ENCODE assay signal across 8 cellular contexts in genomic region chr10:34723746-34724145, GRCh38.
DNase-seq lines count a peak whose midpoint lies in the region; ATAC-seq, FAIRE-seq and TF ChIP-seq lines count a peak whose summit lies in the region.

No MANE protein-coding gene starts in this region.

- CTCF ChIA-PET in MCF 10A (lab: Yijun Ruan, JAX): interaction anchor here (0.6 to 3.3 kb wide), 27 partner anchors 8 to 318 kb away, joined by 3 to 29 read pairs (median 5); no protein-coding TSS in a partner anchor
- CTCF ChIA-PET in HepG2 (lab: Yijun Ruan, JAX; ENCODE audit: low intra/inter-chr PET ratio, low total read pairs): interaction anchor here (0.8 to 0.9 kb wide), 2 partner anchors 101 to 102 kb away, joined by 3 read pairs; no protein-coding TSS in a partner anchor

- H3K4me3 Mint-ChIP-seq in MCF 10A (ENCODE audit: unreplicated experiment): peak overlapping the region; percentile 51

- H3K27me3 ChIP-seq in HepG2 (ENCODE audit: control insufficient read depth in 1 of 2, insufficient read depth in 2 of 2, low read length in 2 of 2): no peaks in the 10 kb centered on the region

- WGBS in HepG2 (ENCODE audit: low lambda C conversion rate): 86% methylated on average over 8 of the region's 9 CpGs

- in situ Hi-C loops in HepG2 (cut with HindIII; ENCODE audit: extremely low pct_ligation_motif_present, low pct_unique_long_range_greater_than_20kb): no loop called here

- peak; percentile 53 for TF ChIP-seq RAD21 in HepG2 (CRISPR knock-in tag; IDR thresholded peaks at IDR 0.05)

- intact Hi-C loops in MCF 10A (cut with micrococcal nuclease) (loop anchor here (1.0 to 5.0 kb wide), 4 partner anchors 91 to 303 kb away; partner anchors contain the start of gene PARD3), HepG2 (cut with micrococcal nuclease; ENCODE audit: unreplicated experiment) (loop anchor here (5.0 kb wide), 1 partner anchor 104 kb away; no protein-coding TSS in a partner anchor)

- H3K36me3 ChIP-seq in HepG2 (replicated peaks in 1 of 2; ENCODE audit: control insufficient read depth in 1 of 2, insufficient read depth in 2 of 2, low read length in 2 of 2): no peaks in the 10 kb centered on the region; a peak in 1 of 5 replicates

- H3K4me2 ChIP-seq in HepG2 (ENCODE audit: low read depth, low read length): no peak overlapping the region

- H3K27me3 Mint-ChIP-seq in MCF 10A (ENCODE audit: insufficient read depth, unreplicated experiment): no peaks in the 10 kb centered on the region

- peak; percentile 50 for ATAC-seq in GM18907 (IDR thresholded peaks at IDR 0.05; ENCODE audit: unreplicated experiment)
- peak; percentile 71 for ATAC-seq in HepG2
- ATAC-seq in HG03439 (IDR thresholded peaks at IDR 0.05; ENCODE audit: unreplicated experiment): no peak

- POLR2A ChIA-PET in MCF 10A (lab: Yijun Ruan, JAX) (interaction anchor here (0.9 to 2.8 kb wide), 9 partner anchors 8 to 304 kb away, joined by 3 to 13 read pairs (median 4); no protein-coding TSS in a partner anchor), HepG2 (lab: Yijun Ruan, JAX) (interaction anchor here (1.3 kb wide), 2 partner anchors 9 to 14 kb away, joined by 3 to 4 read pairs; no protein-coding TSS in a partner anchor)

- H3K9ac ChIP-seq in HepG2 (ENCODE audit: insufficient read depth, low read depth, low read length): no peak overlapping the region

- H2AFZ ChIP-seq in HepG2 (ENCODE audit: low read length): no peak overlapping the region

- no peaks in the 10 kb centered on the region for H3K9me3 ChIP-seq in HepG2 (ENCODE audit: low read length)

- H3K4me1 ChIP-seq in HepG2 (ENCODE audit: insufficient read depth, low read length): peaks cover 44% of the 10 kb centered on the region

- H3K4me1 Mint-ChIP-seq in MCF 10A (ENCODE audit: insufficient read depth, unreplicated experiment): peaks cover 41% of the 10 kb centered on the region

- DNase-seq in AG20443 (ENCODE audit: low spot score): peak; percentile 70
- peak; percentile 47 for DNase-seq in NAMALWA (ENCODE audit: low spot score)
- DNase-seq in MCF 10A (ENCODE audit: unreplicated experiment): peak; percentile 69
- DNase-seq in HepG2 (ENCODE audit: low spot score): peak; percentile 42
- DNase-seq in stimulated activated CD4-positive, alpha-beta T cell treated with anti-CD3 and anti-CD28 coated beads, Interleukin-4, amount 100 ng/mL, for 4 hours: no peak
- no peak for DNase-seq in activated gamma-delta T cell (lab: John Stamatoyannopoulos, UW)

- TF ChIP-seq EP300 in HepG2 (IDR thresholded peaks at IDR 0.05; ENCODE audit: low read depth in 2 of 2, low read length in 2 of 2) (no peak), HepG2 (CRISPR knock-in tag; IDR thresholded peaks at IDR 0.05; ENCODE audit: borderline replicate concordance) (no peak)

- peaks cover 34% of the 10 kb centered on the region for H4K20me1 ChIP-seq in HepG2 (ENCODE audit: insufficient read depth, low read length)

- no peak overlapping the region for H3K27ac ChIP-seq in HepG2 (ENCODE audit: extremely low read length, insufficient read depth, low read length)

- BruUV-seq in MCF 10A (replicated peaks; lab: Mats Ljungman, UMichigan): no TSS peak
- BruUV-seq in HepG2 (replicated peaks; lab: Mats Ljungman, UMichigan): no TSS peak

- H3K9me3 Mint-ChIP-seq in MCF 10A (ENCODE audit: unreplicated experiment): no peaks in the 10 kb centered on the region

- peaks cover 80% of the 10 kb centered on the region for H3K79me2 ChIP-seq in HepG2 (ENCODE audit: insufficient read depth, low read length)

- TF ChIP-seq CTCF in MCF 10A (IDR thresholded peaks at IDR 0.05; ENCODE audit: unreplicated experiment): peak; percentile 53
- TF ChIP-seq CTCF in HepG2 (CRISPR knock-in tag; IDR thresholded peaks at IDR 0.05): peak; percentile 57

- H3K4me3 ChIP-seq in HepG2 (replicated peaks in 1 of 3; ENCODE audit: insufficient read depth in 1 of 3, low read depth in 2 of 3, low read length in 3 of 3): no peak overlapping the region

- peaks cover 13% of the 10 kb centered on the region for H3K36me3 Mint-ChIP-seq in MCF 10A (ENCODE audit: insufficient read depth, unreplicated experiment)

- TF ChIP-seq POLR2A in HepG2 (IDR thresholded peaks at IDR 0.05; ENCODE audit: insufficient read depth in 1 of 2, low read depth in 2 of 2, low read length in 2 of 2): no peak

- no peak for FAIRE-seq in HepG2 (lab: Jason Lieb, UNC)

- peak overlapping the region; percentile 10 for H3K27ac Mint-ChIP-seq in MCF 10A (ENCODE audit: low read depth, unreplicated experiment)

TF ChIP-seq in HepG2, 621 proteins besides CTCF, POLR2A, EP300 and RAD21:
- TF ChIP-seq ESRRA (CRISPR knock-in tag; IDR thresholded peaks at IDR 0.05; ENCODE audit: low read depth) (no peak), ZNF12 (CRISPR knock-in tag; IDR thresholded peaks at IDR 0.05) (no peak), ZNF274 (CRISPR knock-in tag; IDR thresholded peaks at IDR 0.05) (peak; percentile 70; the same call in 1 of the 2 replicates), STAG1 (CRISPR knock-in tag; IDR thresholded peaks at IDR 0.05) (peak; percentile 79), ZNF615 (CRISPR knock-in tag; IDR thresholded peaks at IDR 0.05; ENCODE audit: borderline replicate concordance) (no peak), ARID2 (CRISPR knock-in tag; IDR thresholded peaks at IDR 0.05; ENCODE audit: borderline replicate concordance) (no peak), SIN3A (IDR thresholded peaks at IDR 0.05; ENCODE audit: borderline replicate concordance, low read depth, low read length) (no peak), EED (CRISPR knock-in tag; IDR thresholded peaks at IDR 0.05) (no peak), YY1 (IDR thresholded peaks at IDR 0.05; ENCODE audit: insufficient read depth, insufficient replicate concordance, low read depth, low read length) (no peak), TP53 (CRISPR knock-in tag; conservative IDR thresholded peaks at IDR 0.05) (no peak), SMC3 (IDR thresholded peaks at IDR 0.05; ENCODE audit: low read length) (peak; percentile 71; the same call in 1 of the 2 replicates)
- TF ChIP-seq, protein P1, sequence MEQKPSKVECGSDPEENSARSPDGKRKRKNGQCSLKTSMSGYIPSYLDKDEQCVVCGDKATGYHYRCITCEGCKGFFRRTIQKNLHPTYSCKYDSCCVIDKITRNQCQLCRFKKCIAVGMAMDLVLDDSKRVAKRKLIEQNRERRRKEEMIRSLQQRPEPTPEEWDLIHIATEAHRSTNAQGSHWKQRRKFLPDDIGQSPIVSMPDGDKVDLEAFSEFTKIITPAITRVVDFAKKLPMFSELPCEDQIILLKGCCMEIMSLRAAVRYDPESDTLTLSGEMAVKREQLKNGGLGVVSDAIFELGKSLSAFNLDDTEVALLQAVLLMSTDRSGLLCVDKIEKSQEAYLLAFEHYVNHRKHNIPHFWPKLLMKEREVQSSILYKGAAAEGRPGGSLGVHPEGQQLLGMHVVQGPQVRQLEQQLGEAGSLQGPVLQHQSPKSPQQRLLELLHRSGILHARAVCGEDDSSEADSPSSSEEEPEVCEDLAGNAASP (CRISPR knock-in tag; IDR thresholded peaks at IDR 0.05; ENCODE audit: borderline replicate concordance): no peak

Comparison
In these comparisons a context has a peak if more than half of its experiments do, and no peak if none do; other contexts are left out.
1. DNase-seq: peak in AG20443 (single experiment), NAMALWA (single experiment), MCF 10A (single experiment) and HepG2 (single experiment); none in stimulated activated CD4-positive, alpha-beta T cell treated with anti-CD3 and anti-CD28 coated beads, Interleukin-4, amount 100 ng/mL, for 4 hours (0 of 2) and activated gamma-delta T cell (single experiment).